ENCODE assay signal across 25 cellular contexts in the genomic region with DNA sequence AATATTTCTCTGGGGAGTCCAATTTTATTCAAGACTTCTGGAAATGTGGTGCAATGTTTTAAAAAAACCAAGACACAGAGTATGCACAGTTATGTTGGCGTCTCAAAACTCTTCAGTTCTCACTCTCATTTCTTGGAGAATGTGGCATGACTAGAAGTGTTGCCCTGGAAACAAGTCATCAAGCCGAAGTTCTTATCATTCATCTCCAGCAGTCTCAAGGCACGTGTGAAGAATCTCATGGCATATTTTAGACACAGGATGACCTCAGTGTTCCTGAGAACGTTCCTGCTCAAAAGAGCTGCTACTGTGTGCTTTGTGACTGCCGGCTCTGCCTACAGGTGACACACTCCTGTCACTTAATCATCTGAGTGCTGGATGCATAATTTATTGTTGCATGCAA.
DNase-seq lines count a peak whose midpoint lies in the region; ATAC-seq, FAIRE-seq and TF ChIP-seq lines count a peak whose summit lies in the region.
"Had no signal": no experiment of that assay in that cellular context is flagged by ENCODE, and none has a peak within 500 bp of the region (broad histone marks: within the 10 kb centered on the region; RNA-seq: fewer than 3 reads in every experiment).

No MANE protein-coding gene starts in this region.

- H3K27me3 ChIP-seq in ACC112 (ENCODE audit: insufficient read depth, low read length): peaks cover 14% of the 10 kb centered on the region
- peaks cover 54% of the 10 kb centered on the region for H3K27me3 ChIP-seq in endodermal cell (ENCODE audit: control insufficient read depth, insufficient read depth, low read length, poor library complexity, severe bottlenecking)
- no peaks in the 10 kb centered on the region for H3K27me3 ChIP-seq in mesendoderm (ENCODE audit: insufficient read depth, low read length, poor library complexity)
- H3K27me3 ChIP-seq: BLaER1 treated with 17β-estradiol and CSF1 and Interleukin-3, amounts not matched to agents 10 nM and 100 nM; MG63 had no signal

- no peak for ATAC-seq in HG02938 (IDR thresholded peaks at IDR 0.05; ENCODE audit: unreplicated experiment)
- ATAC-seq: K562 had no signal

- H3K36me3 ChIP-seq in ACC112 (ENCODE audit: insufficient read depth, low read length) (no peaks in the 10 kb centered on the region), endodermal cell (ENCODE audit: control insufficient read depth, insufficient read depth, low read length) (no peaks in the 10 kb centered on the region), mesendoderm (ENCODE audit: control insufficient read depth, insufficient read depth, low read length) (no peaks in the 10 kb centered on the region)
- H3K36me3 ChIP-seq: BLaER1 treated with 17β-estradiol and CSF1 and Interleukin-3, amounts not matched to agents 10 nM and 100 nM; MG63 had no signal

- no peak overlapping the region for H3K4me2 ChIP-seq in mesendoderm (ENCODE audit: low read length)
- H3K4me2 ChIP-seq: BLaER1 treated with 17β-estradiol and CSF1 and Interleukin-3, amounts not matched to agents 10 nM and 100 nM; PC-9 had no signal

- TF ChIP-seq CTCF in endodermal cell (conservative IDR thresholded peaks at IDR 0.05) (no peak), fibroblast of villous mesenchyme (IDR thresholded peaks at IDR 0.05; ENCODE audit: insufficient read depth, low read depth, low read length) (no peak)

- no peak overlapping the region for H4K8ac ChIP-seq in mesendoderm (ENCODE audit: low read depth, low read length)

- no peak overlapping the region for H2AK5ac ChIP-seq in mesendoderm (ENCODE audit: low read length)

- H3K4me3 ChIP-seq in ACC112 (ENCODE audit: low read depth, low read length) (no peak overlapping the region), endodermal cell (ENCODE audit: low read length) (no peak overlapping the region), fibroblast of villous mesenchyme (ENCODE audit: low read depth, low read length) (no peak overlapping the region), mesendoderm (ENCODE audit: low read length) (no peak overlapping the region)
- H3K4me3 ChIP-seq: BLaER1 treated with 17β-estradiol and CSF1 and Interleukin-3, amounts not matched to agents 10 nM and 100 nM; K562; MG63; PC-9 had no signal

- H3K56ac ChIP-seq in mesendoderm (ENCODE audit: low read length): no peak overlapping the region

- no peaks in the 10 kb centered on the region for H3K36me3 Mint-ChIP-seq in endodermal cell (ENCODE audit: low read depth)

- H3K4me1 Mint-ChIP-seq in endodermal cell: peaks cover 8% of the 10 kb centered on the region

- 74 to 81% methylated on average over 5 of the region's 5 CpGs for WGBS in endodermal cell (ENCODE audit: insufficient coverage in 1 of 2, insufficient read length in 1 of 2), 2 experiments
- no CpG with 5 or more reads among the region's 5 CpGs for WGBS in mesendoderm (ENCODE audit: extremely low coverage, insufficient coverage, low lambda C conversion rate)

- no peak overlapping the region for H2AFZ ChIP-seq in ACC112 (ENCODE audit: low read length, unreplicated experiment)
- H2AFZ ChIP-seq: PC-9 had no signal

- DNase-seq in endodermal cell: peak; percentile 15
- peak; percentile 14 for DNase-seq in fibroblast of villous mesenchyme (ENCODE audit: low read depth)
- DNase-seq in mesendoderm: peak; percentile 20
- DNase-seq in NCI-H1417 treated with DMSO at 0.1 percent for 48 hours (lab: John Stamatoyannopoulos, UW): no peak
- DNase-seq in frontal cortex (ENCODE audit: low spot score in 2 of 2): no peak
- DNase-seq: AML-193; CD4-positive, alpha-beta T cell; Kasumi-1; MG63; NCI-H1105 treated with DMSO at 0.1 percent for 48 hours; NCI-H2029; NCI-H446; NCI-H526; NCI-H82; NK-92 treated with Interleukin-12 subunit alpha and Interleukin-12 subunit beta, amount 100 ng/mL, for 24 hours; PC-9; RPMI8226; SHP77 had no signal

- H3K4me3 Mint-ChIP-seq in endodermal cell: no peak overlapping the region
- H3K4me3 Mint-ChIP-seq: CD4-positive, alpha-beta T cell had no signal

- H2BK5ac ChIP-seq in mesendoderm (ENCODE audit: low read length): no peak overlapping the region

- no peak overlapping the region for H4K5ac ChIP-seq in mesendoderm (ENCODE audit: low read length)

- H3K9ac ChIP-seq in endodermal cell (ENCODE audit: extremely low read depth, low read length, poor library complexity, severe bottlenecking): no peak overlapping the region
- H3K9ac ChIP-seq in mesendoderm (ENCODE audit: low read length): no peak overlapping the region
- H3K9ac ChIP-seq: BLaER1 treated with 17β-estradiol and CSF1 and Interleukin-3, amounts not matched to agents 10 nM and 100 nM had no signal

- H2BK15ac ChIP-seq in mesendoderm (replicated peaks; ENCODE audit: low read depth): no peak overlapping the region

- peaks cover 60% of the 10 kb centered on the region for H3K27me3 Mint-ChIP-seq in endodermal cell (ENCODE audit: insufficient read depth)

- H3K79me2 ChIP-seq in ACC112 (ENCODE audit: control insufficient read depth, insufficient read depth, low read length, unreplicated experiment) (no peaks in the 10 kb centered on the region), mesendoderm (ENCODE audit: control insufficient read depth, insufficient read depth, low read length) (no peaks in the 10 kb centered on the region)

- H3K27ac ChIP-seq in ACC112 (ENCODE audit: low read depth, low read length): peak overlapping the region; percentile 52; the same call in 1 of the 2 replicates
- H3K27ac ChIP-seq in endodermal cell (ENCODE audit: low read depth, low read length): no peak overlapping the region
- no peak overlapping the region for H3K27ac ChIP-seq in mesendoderm (ENCODE audit: low read depth, low read length)
- H3K27ac ChIP-seq: BLaER1 treated with 17β-estradiol and CSF1 and Interleukin-3, amounts not matched to agents 10 nM and 100 nM; PC-9 had no signal

- peaks cover 18% of the 10 kb centered on the region for H3K9me3 Mint-ChIP-seq in endodermal cell
- H3K9me3 Mint-ChIP-seq: CD4-positive, alpha-beta T cell had no signal

- H3K4me1 ChIP-seq in ACC112 (ENCODE audit: control insufficient read depth, insufficient read depth, low read length, unreplicated experiment) (no peaks in the 10 kb centered on the region), endodermal cell (ENCODE audit: control insufficient read depth, insufficient read depth, low read length) (no peaks in the 10 kb centered on the region), mesendoderm (ENCODE audit: control insufficient read depth, low read depth, low read length) (no peaks in the 10 kb centered on the region)

- peaks cover 14% of the 10 kb centered on the region for H3K9me3 ChIP-seq in endodermal cell (ENCODE audit: control insufficient read depth, low read length)

- no peak overlapping the region for H3K27ac Mint-ChIP-seq in endodermal cell
- H3K27ac Mint-ChIP-seq: CD4-positive, alpha-beta T cell had no signal

- no peak overlapping the region for H3K4ac ChIP-seq in mesendoderm (ENCODE audit: low read depth, low read length)

- no peak overlapping the region for H3K18ac ChIP-seq in mesendoderm (ENCODE audit: low read length)

- H3K79me1 ChIP-seq in mesendoderm (ENCODE audit: low read length): no peaks in the 10 kb centered on the region

- no peak overlapping the region for H2BK120ac ChIP-seq in mesendoderm (ENCODE audit: low read depth, low read length)

- FAIRE-seq in frontal cortex (lab: Jason Lieb, UNC): no peak
- FAIRE-seq: A204.1, D721Med, HTR-8/SVneo, K562 had no signal

- no peak overlapping the region for H3K23ac ChIP-seq in mesendoderm (ENCODE audit: low read length)

Comparison
In these comparisons a context has a peak if more than half of its experiments do, and no peak if none do; other contexts are left out.
1. DNase-seq: peak in endodermal cell (single experiment), fibroblast of villous mesenchyme (single experiment) and mesendoderm (single experiment); none in NCI-H1417 treated with DMSO at 0.1 percent for 48 hours (single experiment) and frontal cortex (0 of 2).